In the genomic region with DNA sequence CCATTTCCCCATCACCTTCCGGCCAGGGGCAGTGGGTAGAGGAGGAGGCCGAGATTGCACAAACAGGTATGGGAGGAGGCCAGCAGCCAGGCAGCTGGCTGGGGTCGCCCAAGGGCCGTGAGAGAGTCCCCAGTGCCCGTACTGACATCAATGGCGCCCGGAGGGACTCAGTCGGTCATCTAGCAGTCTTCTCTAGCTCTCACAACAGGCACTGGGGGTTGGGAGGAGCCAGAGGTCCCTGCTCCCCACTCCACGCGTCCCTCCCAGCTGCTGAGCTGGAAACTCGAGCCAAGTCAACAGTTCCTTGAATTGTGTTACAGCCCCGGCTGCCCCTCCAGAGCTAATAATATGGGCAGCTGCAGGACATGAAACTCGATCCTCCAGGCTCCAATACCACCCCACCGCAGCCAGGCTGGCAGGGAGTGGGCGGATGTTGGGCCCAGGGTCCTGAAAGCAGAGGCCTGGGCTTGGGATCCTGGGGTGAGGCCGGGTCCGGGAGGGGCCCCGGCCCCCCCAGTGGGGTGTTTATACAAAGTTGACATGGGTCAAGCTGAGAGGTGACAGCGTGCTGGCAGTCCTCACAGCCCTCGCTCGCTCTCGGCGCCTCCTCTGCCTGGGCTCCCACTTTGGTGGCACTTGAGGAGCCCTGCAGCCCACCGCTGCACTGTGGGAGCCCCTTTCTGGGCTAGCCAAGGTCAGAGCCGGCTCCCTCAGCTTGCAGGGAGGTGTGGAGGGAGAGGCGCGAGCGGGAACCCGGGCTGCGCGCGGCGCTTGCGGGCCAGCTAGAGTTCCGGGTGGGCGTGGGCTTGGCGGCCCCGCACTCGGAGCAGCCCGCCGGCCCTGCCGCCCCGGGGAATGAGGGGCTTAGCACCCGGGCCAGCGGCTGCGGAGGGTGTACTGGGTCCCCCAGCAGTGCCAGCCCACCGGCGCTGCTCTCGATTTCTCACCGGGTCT, we compare ENCODE assay signal across 8 cellular contexts. TPM values are rescaled to one million over a fixed set of nuclear protein-coding genes. Genes with fewer than 3 reads are reported as not detected.
DNase-seq lines count a peak whose midpoint lies in the region; ATAC-seq and TF ChIP-seq lines count a peak whose summit lies in the region.
"Not testable (repeated sequence)": the region's sequence is repeated elsewhere in the genome, so short reads cannot be mapped to it uniquely, and the experiment has no call there.

No MANE protein-coding gene starts in this region.

- H3K9me3 Mint-ChIP-seq in WTC11: not testable (repeated sequence)

- not testable (repeated sequence) for H3K27ac Mint-ChIP-seq in WTC11

- peak; percentile 26 for TF ChIP-seq POLR2A in HCT116 (IDR thresholded peaks at IDR 0.05; ENCODE audit: borderline replicate concordance, extremely low read depth, insufficient read depth, insufficient read length)
- not testable (repeated sequence) for TF ChIP-seq POLR2A in uterus (IDR thresholded peaks at IDR 0.05)

- DNase-seq in HCT116 (ENCODE audit: low read depth, low spot score); WTC11 (ENCODE audit: low spot score): not testable (repeated sequence)
- DNase-seq in NCI-H2196 treated with DMSO at 0.1 percent for 48 hours (lab: John Stamatoyannopoulos, UW; ENCODE audit: unreplicated experiment) (peak; percentile 77), caudate nucleus (lab: John Stamatoyannopoulos, UW) (peak in 49 of 61 donors; percentile 25 to 79 (median 59)), globus pallidus (ENCODE audit: low spot score) (peak; percentile 79), medulla oblongata (ENCODE audit: extremely low spot score) (peak; percentile 70), uterus (peak; percentile 54 to 76)

- not testable (repeated sequence) for H4K20me1 ChIP-seq in HCT116 (ENCODE audit: insufficient read depth)

- peak overlapping the region; percentile 38 for H3K9ac ChIP-seq in HCT116 (ENCODE audit: low read length)
- H3K9ac ChIP-seq in rectal smooth muscle tissue (ENCODE audit: low read length): not testable (repeated sequence)

- H3K27ac ChIP-seq in HCT116 (ENCODE audit: low read depth, low read length) (peak overlapping the region; percentile 89), caudate nucleus (ENCODE audit: low read depth, low read length) (peak overlapping the region; percentile 92), uterus (peak overlapping the region; percentile 60 to 63)
- H3K27ac ChIP-seq in rectal smooth muscle tissue (ENCODE audit: low read depth, low read length): not testable (repeated sequence)

- not testable (repeated sequence) for H3K9me2 ChIP-seq in HCT116 (ENCODE audit: insufficient read depth)

- RAD21 ChIA-PET in HCT116 (lab: Charles Lee; ENCODE audit: low non-redundant PET in 1 of 2, low total read pairs in 2 of 2, uncharacterized antibody in 2 of 2, unreplicated experiment in 2 of 2): not testable (repeated sequence)

- not testable (repeated sequence) for H3K36me3 ChIP-seq in HCT116 (ENCODE audit: control insufficient read depth in 1 of 2, insufficient read depth in 2 of 2, low read length in 2 of 2); rectal smooth muscle tissue (ENCODE audit: control insufficient read depth, insufficient read depth, low read length); uterus

- not testable (repeated sequence) for H3K9me3 ChIP-seq in HCT116 (ENCODE audit: control insufficient read depth in 1 of 2, insufficient read depth in 1 of 2, low read depth in 1 of 2, low read length in 2 of 2); uterus

- H3K4me2 ChIP-seq in HCT116 (ENCODE audit: low read length): peak overlapping the region; percentile 76

- CTCF ChIA-PET in HCT116 (lab: Charles Lee): interaction anchor here (1.0 to 1.1 kb wide), 2 partner anchors 12 to 50 kb away, joined by 3 read pairs; no protein-coding TSS in a partner anchor
- CTCF ChIA-PET in WTC11 (lab: Charles Lee): interaction anchor here (0.5 to 2.0 kb wide), 9 partner anchors 14 to 956 kb away, joined by 3 to 13 read pairs (median 3); no protein-coding TSS in a partner anchor

- not testable (repeated sequence) for H3K27me3 ChIP-seq in HCT116 (ENCODE audit: insufficient read depth, low read length); rectal smooth muscle tissue (ENCODE audit: control insufficient read depth, insufficient read depth, low read length); uterus

- H3K79me2 ChIP-seq in HCT116 (ENCODE audit: insufficient read depth, low read length): not testable (repeated sequence)

- TF ChIP-seq CTCF in HCT116 (IDR thresholded peaks at IDR 0.05 in 2 of 3, conservative IDR thresholded peaks at IDR 0.05 in 1 of 3; ENCODE audit: borderline replicate concordance in 1 of 3, insufficient read depth in 1 of 3, low read depth in 2 of 3, low read length in 2 of 3); WTC11 (IDR thresholded peaks at IDR 0.05): not testable (repeated sequence)
- peak in 1 of 4 experiments; percentile 8 for TF ChIP-seq CTCF in uterus (IDR thresholded peaks at IDR 0.05)

- BruUV-seq in HCT116 (replicated peaks; lab: Mats Ljungman, UMichigan): not testable (repeated sequence)

- not testable (repeated sequence) for H2AFZ ChIP-seq in HCT116 (ENCODE audit: low read depth, low read length, poor library complexity, severe bottlenecking)

- H3K27me3 Mint-ChIP-seq in WTC11 (ENCODE audit: low read depth): not testable (repeated sequence)

- H3K4me3 ChIP-seq in HCT116 (replicated peaks in 1 of 2; ENCODE audit: low read depth in 1 of 2, low read length in 2 of 2) (peak overlapping the region in 1 of 2 experiments; percentile 22; a peak in 2 of 4 replicates), rectal smooth muscle tissue (ENCODE audit: low read length) (peak overlapping the region; percentile 19)
- H3K4me3 ChIP-seq in uterus: not testable (repeated sequence)

- peaks cover 78 to 93% of the 10 kb centered on the region in 2 experiments for H3K4me1 ChIP-seq in HCT116 (ENCODE audit: control insufficient read depth in 1 of 2, insufficient read depth in 2 of 2, low read length in 2 of 2)
- H3K4me1 ChIP-seq in rectal smooth muscle tissue (ENCODE audit: control insufficient read depth, insufficient read depth, low read length): peaks cover 11% of the 10 kb centered on the region
- peaks cover 0 to 17% of the 10 kb centered on the region in 2 donors for H3K4me1 ChIP-seq in uterus

- H3K4me3 Mint-ChIP-seq in WTC11: not testable (repeated sequence)

- POLR2A ChIA-PET in HCT116 (lab: Charles Lee): interaction anchor here (0.9 to 12.3 kb wide), 13 partner anchors 10 to 109 kb away, joined by 3 to 274 read pairs (median 4); partner anchors contain the start of genes ANAPC16, ASCC1 and DDIT4
- POLR2A ChIA-PET in WTC11 (lab: Charles Lee): interaction anchor here (0.7 to 1.5 kb wide), 8 partner anchors 48 to 430 kb away, joined by 3 to 10 read pairs (median 4); partner anchors contain the start of genes ANAPC16, ASCC1 and DDIT4

- not testable (repeated sequence) for ATAC-seq in HCT116
- ATAC-seq in WTC11: peak; percentile 1; the same call in 1 of the 2 replicates

- H3K36me3 Mint-ChIP-seq in WTC11: not testable (repeated sequence)

- intact Hi-C loops in HCT116 (cut with micrococcal nuclease): loop anchor here (5.0 to 10.0 kb wide), 2 partner anchors 153 to 461 kb away; no protein-coding TSS in a partner anchor
- intact Hi-C loops in uterus (cut with DNase I; ENCODE audit: low total_unique reads): not testable (repeated sequence)

- peaks cover 50% of the 10 kb centered on the region for H3K4me1 Mint-ChIP-seq in WTC11

- not testable (repeated sequence) for TF ChIP-seq RAD21 in HCT116 (IDR thresholded peaks at IDR 0.05; ENCODE audit: low read depth)

TF ChIP-seq in WTC11, 78 proteins besides CTCF, POLR2A, EP300 and RAD21:
- TF ChIP-seq, protein P1, sequence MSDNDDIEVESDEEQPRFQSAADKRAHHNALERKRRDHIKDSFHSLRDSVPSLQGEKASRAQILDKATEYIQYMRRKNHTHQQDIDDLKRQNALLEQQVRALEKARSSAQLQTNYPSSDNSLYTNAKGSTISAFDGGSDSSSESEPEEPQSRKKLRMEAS (CRISPR knock-in tag; IDR thresholded peaks at IDR 0.05): peak; percentile 23; the same call in 1 of the 2 replicates
TF ChIP-seq in WTC11: peak in this region for 1; not testable (repeated sequence) for 77.

RNA-seq across cellular contexts. Expression of gene DNAJB12, which starts 29.2 kb away (rescaled TPM):
- total RNA-seq in HCT116 (2021; ENCODE audit: unreplicated experiment) (25.8 TPM), WTC11 (2021) (19.3 to 21.6 TPM (median 20.0 TPM) in 3 replicates), uterus (10 to 100 TPM; 18.4 to 34.8 (median 22.7) TPM)
- 19.8 and 23.4 TPM in 2 replicates for polyA plus RNA-seq in HCT116 (2012)

RNA-seq across cellular contexts. Expression of gene DDIT4, which starts 51.8 kb away (rescaled TPM):
- total RNA-seq in HCT116 (2021; ENCODE audit: unreplicated experiment) (462 TPM), WTC11 (2021) (118 to 158 TPM (median 153 TPM) in 3 replicates), uterus (100 to 1,000 TPM; 118 to 210 (median 145) TPM)
- 1,030 and 1,103 TPM in 2 replicates for polyA plus RNA-seq in HCT116 (2012)
